8 cellular contexts compared by ENCODE assay signal in genomic region chr19:1401889-1402217, GRCh38. TPM values are rescaled to one million over a fixed set of nuclear protein-coding genes. Genes with fewer than 3 reads are reported as not detected.
DNase-seq lines count a peak whose midpoint lies in the region; ATAC-seq, FAIRE-seq and TF ChIP-seq lines count a peak whose summit lies in the region.

No MANE protein-coding gene starts in this region.

- SMC1A ChIA-PET in GM12878 (lab: Charles Lee; ENCODE audit: uncharacterized antibody, unreplicated experiment) = no interaction called here

- TF ChIP-seq EP300 in GM12878 (IDR thresholded peaks at IDR 0.05; ENCODE audit: borderline replicate concordance in 1 of 2, control insufficient read depth in 1 of 2, low read depth in 2 of 2, low read length in 2 of 2) = no peak

- no peak overlapping the region; the same call in 1 of the 2 replicates for H3K9ac ChIP-seq in GM12878 (ENCODE audit: control insufficient read depth, insufficient read depth, low read length)
- no peak overlapping the region for H3K9ac ChIP-seq in muscle layer of colon (ENCODE audit: low read length)

- H3K79me2 ChIP-seq in GM12878 (ENCODE audit: control insufficient read depth, insufficient read depth, low read length) = no peaks in the 10 kb centered on the region; the same call in 1 of the 2 replicates

- H4K20me1 ChIP-seq in GM12878 (ENCODE audit: control insufficient read depth, insufficient read depth) = no peaks in the 10 kb centered on the region

- no peaks in the 10 kb centered on the region for H3K36me3 Mint-ChIP-seq in stimulated activated naive CD8-positive, alpha-beta T cell treated with anti-CD3 and anti-CD28 coated beads, Interleukin-15, Interleukin-2, amounts not matched to agents 100 ng/mL and 50 ng/mL, for 24 hours (ENCODE audit: low read depth)

- intact Hi-C loops in GM12878 (cut with micrococcal nuclease; ENCODE audit: unreplicated experiment) = no loop called here

- ATAC-seq in stimulated activated naive CD8-positive, alpha-beta T cell treated with anti-CD3 and anti-CD28 coated beads, Interleukin-15, Interleukin-2, amounts not matched to agents 100 U/mL and 50 U/mL, for 24 hours = no peak
- no peak for ATAC-seq in GM12878

- peak overlapping the region; percentile 72 for H2AFZ ChIP-seq in GM12878 (ENCODE audit: control insufficient read depth, low read depth, low read length)

- RAD21 ChIA-PET in GM12878 (lab: Charles Lee; ENCODE audit: unreplicated experiment) = no interaction called here

- H3K4me3 ChIP-seq in GM12878 (peak overlapping the region; percentile 47; the same call in 1 of the 2 replicates), muscle layer of colon (ENCODE audit: low read depth in 1 of 2, low read length in 2 of 2) (peak overlapping the region; percentile 28 to 49)

- no peak for TF ChIP-seq RAD21 in GM12878 (IDR thresholded peaks at IDR 0.05; ENCODE audit: insufficient read depth, low read depth, low read length)

- no peak for DNase-seq in stimulated activated naive CD8-positive, alpha-beta T cell treated with anti-CD3 and anti-CD28 coated beads, Interleukin-15, Interleukin-2, amounts not matched to agents 100 U/mL and 50 U/mL, for 24 hours
- no peak for DNase-seq in GM12878 (ENCODE audit: low read depth, low spot score)
- no peak for DNase-seq in stimulated activated CD4-positive, alpha-beta T cell treated with anti-CD3 and anti-CD28 coated beads, Interleukin-15, amount 100 ng/mL, for 24 hours
- DNase-seq in NCI-H1930 (lab: John Stamatoyannopoulos, UW) = no peak
- no peak for DNase-seq in HTR-8/SVneo (ENCODE audit: insufficient read length, low spot score)
- DNase-seq in UCSD-AML1 (lab: John Stamatoyannopoulos, UW; ENCODE audit: unreplicated experiment) = no peak

- TF ChIP-seq CTCF in GM12878 (IDR thresholded peaks at IDR 0.05 in 2 of 3, conservative IDR thresholded peaks at IDR 0.05 in 1 of 3; ENCODE audit: control insufficient read depth in 2 of 3, extremely low read depth in 1 of 3, insufficient read depth in 1 of 3, low read depth in 3 of 3, low read length in 3 of 3) = no peak

- 34% methylated on average over 11 of the region's 11 CpGs for WGBS in GM12878 (ENCODE audit: insufficient coverage, insufficient replicate concordance, low lambda C conversion rate, missing lambda C conversion rate)

- in situ Hi-C loops in GM12878 (cut with MboI) = no loop called here

- H3K9me3 Mint-ChIP-seq in stimulated activated naive CD8-positive, alpha-beta T cell treated with anti-CD3 and anti-CD28 coated beads, Interleukin-15, Interleukin-2, amounts not matched to agents 100 ng/mL and 50 ng/mL, for 24 hours = no peaks in the 10 kb centered on the region

- TF ChIP-seq POLR2A in GM12878 (IDR thresholded peaks at IDR 0.05; ENCODE audit: low read depth, low read length) = no peak

- H3K4me1 ChIP-seq in GM12878 (ENCODE audit: control insufficient read depth, insufficient read depth, low read length) (peaks cover 4% of the 10 kb centered on the region), muscle layer of colon (ENCODE audit: insufficient read depth, low read length) (peaks cover 10% of the 10 kb centered on the region)

- H3K27me3 ChIP-seq in GM12878 (replicated peaks in 1 of 2; ENCODE audit: control insufficient read depth in 2 of 2, insufficient read depth in 2 of 2, low read length in 1 of 2) (peaks cover 1 to 5% of the 10 kb centered on the region in 2 experiments; a peak in 2 of 4 replicates), muscle layer of colon (ENCODE audit: control insufficient read depth in 1 of 2, insufficient read depth in 2 of 2, low read length in 2 of 2) (peaks cover 0 to 8% of the 10 kb centered on the region in 2 donors)

- FAIRE-seq in GM12878 (lab: Jason Lieb, UNC) (no peak), HTR-8/SVneo (lab: Jason Lieb, UNC) (no peak)

- H3K27me3 Mint-ChIP-seq in stimulated activated naive CD8-positive, alpha-beta T cell treated with anti-CD3 and anti-CD28 coated beads, Interleukin-15, Interleukin-2, amounts not matched to agents 100 ng/mL and 50 ng/mL, for 24 hours = peaks cover 3% of the 10 kb centered on the region

- H3K4me3 Mint-ChIP-seq in stimulated activated naive CD8-positive, alpha-beta T cell treated with anti-CD3 and anti-CD28 coated beads, Interleukin-15, Interleukin-2, amounts not matched to agents 100 ng/mL and 50 ng/mL, for 24 hours = peak overlapping the region; percentile 59

- BruUV-seq in GM12878 (replicated peaks; lab: Mats Ljungman, UMichigan) = no TSS peak

- peak overlapping the region; percentile 87; the same call in 1 of the 2 replicates for H3K4me2 ChIP-seq in GM12878 (ENCODE audit: control insufficient read depth, insufficient read depth)

- no peaks in the 10 kb centered on the region for H3K36me3 ChIP-seq in GM12878 (ENCODE audit: control insufficient read depth in 2 of 2, insufficient read depth in 2 of 2, low read length in 1 of 2)
- H3K36me3 ChIP-seq in muscle layer of colon (ENCODE audit: insufficient read depth, low read length) = no peaks in the 10 kb centered on the region

- CTCF ChIA-PET in GM12878 (lab: Yijun Ruan, JAX) = no interaction called here

- no peak overlapping the region for H3K27ac Mint-ChIP-seq in stimulated activated naive CD8-positive, alpha-beta T cell treated with anti-CD3 and anti-CD28 coated beads, Interleukin-15, Interleukin-2, amounts not matched to agents 100 ng/mL and 50 ng/mL, for 24 hours

- H3K4me1 Mint-ChIP-seq in stimulated activated naive CD8-positive, alpha-beta T cell treated with anti-CD3 and anti-CD28 coated beads, Interleukin-15, Interleukin-2, amounts not matched to agents 100 ng/mL and 50 ng/mL, for 24 hours (ENCODE audit: low read depth) = peaks cover 11% of the 10 kb centered on the region

- no peak overlapping the region for H3K27ac ChIP-seq in GM12878 (ENCODE audit: control insufficient read depth, insufficient read depth)
- no peak overlapping the region for H3K27ac ChIP-seq in muscle layer of colon (ENCODE audit: low read depth, low read length)

- H3K9me3 ChIP-seq in GM12878 (replicated peaks; ENCODE audit: control insufficient read depth, insufficient read depth, low read length) (no peaks in the 10 kb centered on the region), muscle layer of colon (ENCODE audit: low read length) (no peaks in the 10 kb centered on the region)

- POLR2A ChIA-PET in GM12878 (lab: Charles Lee) = no interaction called here

RNA-seq across cellular contexts. Expression of gene GAMT, which starts 0.5 kb away (rescaled TPM):
- 6.5 and 6.7 TPM in 2 replicates for total RNA-seq in GM12878 (2013; cell fraction: nucleolus; rRNA removed)
- total RNA-seq in GM12878 (2014; rRNA removed) = 50.1 and 55.2 TPM in 2 replicates
- 22.5 and 24.9 TPM in 2 replicates for total RNA-seq in GM12878 (2014; rRNA removed; fragmentation: Illumina TruSeq; extraction: Trizol)
- total RNA-seq in GM12878 (2021) = 49.1 and 52.0 TPM in 2 replicates
- 9.2 TPM for polyA plus RNA-seq in GM12878 (2011; ENCODE audit: low read depth)
- 4.7 and 13.0 TPM in 2 replicates for polyA plus RNA-seq in GM12878 (2011; rRNA removed)
- polyA plus RNA-seq in GM12878 (2011; cell fraction: cytosol; rRNA removed) = 13.6 and 22.1 TPM in 2 replicates
- polyA plus RNA-seq in GM12878 (2011; cell fraction: nucleus; rRNA removed) = 11.4 and 12.7 TPM in 2 replicates
- 28.9 and 29.0 TPM in 2 replicates for polyA plus RNA-seq in GM12878 (2012)
- polyA plus RNA-seq in GM12878 (2014; fragmentation: Illumina TruSeq; extraction: Trizol) = 8.3 and 28.5 TPM in 2 replicates
- polyA plus RNA-seq in GM12878 (2014; fragmentation: Nextera tagmentation; extraction: Ambion mirVana) = 1 to 10 TPM; 1.6 to 5.6 TPM
- polyA plus RNA-seq in GM12878 (2014; rRNA removed) = 56.0 and 65.8 TPM in 2 replicates
- polyA plus RNA-seq in GM12878 (2016; fragmentation: Nextera tagmentation; extraction: Ambion mirVana) = 100 to 1,000 TPM; 122 to 131 TPM
- 4.2 and 10.8 TPM in 2 replicates for polyA minus RNA-seq in GM12878 (2011; rRNA and poly(A)+ RNA removed)
- polyA minus RNA-seq in GM12878 (2011; cell fraction: cytosol; rRNA and poly(A)+ RNA removed) = 4.5 and 11.0 TPM in 2 replicates
- 2.1 and 5.4 TPM in 2 replicates for polyA minus RNA-seq in GM12878 (2011; cell fraction: nucleus; rRNA and poly(A)+ RNA removed)

RNA-seq across cellular contexts. Expression of gene DAZAP1, which starts 5.5 kb away (rescaled TPM):
- 111 and 128 TPM in 2 replicates for total RNA-seq in GM12878 (2013; cell fraction: nucleolus; rRNA removed)
- 122 and 127 TPM in 2 replicates for total RNA-seq in GM12878 (2014; rRNA removed)
- 82.5 and 93.4 TPM in 2 replicates for total RNA-seq in GM12878 (2014; rRNA removed; fragmentation: Illumina TruSeq; extraction: Trizol)
- total RNA-seq in GM12878 (2021) = 223 and 240 TPM in 2 replicates
- polyA plus RNA-seq in GM12878 (2011; ENCODE audit: low read depth) = 23.5 TPM
- polyA plus RNA-seq in GM12878 (2011; rRNA removed) = 110 and 123 TPM in 2 replicates
- 47.6 and 72.8 TPM in 2 replicates for polyA plus RNA-seq in GM12878 (2011; cell fraction: cytosol; rRNA removed)
- polyA plus RNA-seq in GM12878 (2011; cell fraction: nucleus; rRNA removed) = 106 and 159 TPM in 2 replicates
- polyA plus RNA-seq in GM12878 (2012) = 71.1 and 77.1 TPM in 2 replicates
- 69.0 and 91.2 TPM in 2 replicates for polyA plus RNA-seq in GM12878 (2014; fragmentation: Illumina TruSeq; extraction: Trizol)
- 10 to 100 TPM in 1 of 2 experiments, 1 to 10 TPM in 1; 9.9 to 27.7 TPM for polyA plus RNA-seq in GM12878 (2014; fragmentation: Nextera tagmentation; extraction: Ambion mirVana)
- polyA plus RNA-seq in GM12878 (2014; rRNA removed) = 164 and 194 TPM in 2 replicates
- 10 to 100 TPM; 16.9 to 17.9 TPM for polyA plus RNA-seq in GM12878 (2016; fragmentation: Nextera tagmentation; extraction: Ambion mirVana)
- 27.9 and 29.7 TPM in 2 replicates for polyA minus RNA-seq in GM12878 (2011; rRNA and poly(A)+ RNA removed)
- polyA minus RNA-seq in GM12878 (2011; cell fraction: cytosol; rRNA and poly(A)+ RNA removed) = 26.6 and 31.5 TPM in 2 replicates
- 17.4 and 38.3 TPM in 2 replicates for polyA minus RNA-seq in GM12878 (2011; cell fraction: nucleus; rRNA and poly(A)+ RNA removed)

RNA-seq across cellular contexts. Expression of gene NDUFS7, which starts 18.1 kb away (rescaled TPM):
- total RNA-seq in GM12878 (2013; cell fraction: nucleolus; rRNA removed) = 50.2 and 65.0 TPM in 2 replicates
- 107 and 143 TPM in 2 replicates for total RNA-seq in GM12878 (2014; rRNA removed)
- total RNA-seq in GM12878 (2014; rRNA removed; fragmentation: Illumina TruSeq; extraction: Trizol) = 18.5 and 24.1 TPM in 2 replicates
- total RNA-seq in GM12878 (2021) = 136 and 143 TPM in 2 replicates
- 16.9 TPM for polyA plus RNA-seq in GM12878 (2011; ENCODE audit: low read depth)
- 12.1 and 43.0 TPM in 2 replicates for polyA plus RNA-seq in GM12878 (2011; rRNA removed)
- 127 and 227 TPM in 2 replicates for polyA plus RNA-seq in GM12878 (2011; cell fraction: cytosol; rRNA removed)
- 125 and 151 TPM in 2 replicates for polyA plus RNA-seq in GM12878 (2011; cell fraction: nucleus; rRNA removed)
- polyA plus RNA-seq in GM12878 (2012) = 64.7 and 88.4 TPM in 2 replicates
- 1.5 and 5.1 TPM in 2 replicates for polyA plus RNA-seq in GM12878 (2014; fragmentation: Illumina TruSeq; extraction: Trizol)
- 10 to 100 TPM; 10.6 to 39.4 TPM for polyA plus RNA-seq in GM12878 (2014; fragmentation: Nextera tagmentation; extraction: Ambion mirVana)
- 166 and 177 TPM in 2 replicates for polyA plus RNA-seq in GM12878 (2014; rRNA removed)
- polyA plus RNA-seq in GM12878 (2016; fragmentation: Nextera tagmentation; extraction: Ambion mirVana) = 100 to 1,000 TPM; 261 to 282 TPM
- 38.5 and 54.8 TPM in 2 replicates for polyA minus RNA-seq in GM12878 (2011; rRNA and poly(A)+ RNA removed)
- polyA minus RNA-seq in GM12878 (2011; cell fraction: cytosol; rRNA and poly(A)+ RNA removed) = 65.2 and 74.7 TPM in 2 replicates
- polyA minus RNA-seq in GM12878 (2011; cell fraction: nucleus; rRNA and poly(A)+ RNA removed) = 16.3 and 29.0 TPM in 2 replicates

RNA-seq across cellular contexts. Expression of gene RPS15, which starts 36.3 kb away (rescaled TPM):
- 239 and 289 TPM in 2 replicates for total RNA-seq in GM12878 (2013; cell fraction: nucleolus; rRNA removed)
- total RNA-seq in GM12878 (2014; rRNA removed) (1,524 and 1,715 TPM in 2 replicates), GM12878 (2014; rRNA removed; fragmentation: Illumina TruSeq; extraction: Trizol) (972 and 1,030 TPM in 2 replicates), GM12878 (2021) (2,219 and 2,315 TPM in 2 replicates)
- polyA plus RNA-seq in GM12878 (2011; ENCODE audit: low read depth) = 7,786 TPM
- polyA plus RNA-seq in GM12878 (2011; rRNA removed) (524 and 1,111 TPM in 2 replicates), GM12878 (2014; fragmentation: Illumina TruSeq; extraction: Trizol) (209 and 786 TPM in 2 replicates), GM12878 (2014; fragmentation: Nextera tagmentation; extraction: Ambion mirVana) (100 to 1,000 TPM; 559 to 717 TPM), GM12878 (2014; rRNA removed) (3,158 and 3,344 TPM in 2 replicates), GM12878 (2016; fragmentation: Nextera tagmentation; extraction: Ambion mirVana) (1,000 to 10,000 TPM; 1,763 to 1,909 TPM)
- 3,186 and 3,536 TPM in 2 replicates for polyA plus RNA-seq in GM12878 (2011; cell fraction: cytosol; rRNA removed)
- polyA plus RNA-seq in GM12878 (2011; cell fraction: nucleus; rRNA removed) = 1,362 and 1,364 TPM in 2 replicates
- polyA plus RNA-seq in GM12878 (2012) = 3,088 and 3,408 TPM in 2 replicates
- polyA minus RNA-seq in GM12878 (2011; rRNA and poly(A)+ RNA removed) = 256 and 857 TPM in 2 replicates
- 796 and 851 TPM in 2 replicates for polyA minus RNA-seq in GM12878 (2011; cell fraction: cytosol; rRNA and poly(A)+ RNA removed)
- 184 and 257 TPM in 2 replicates for polyA minus RNA-seq in GM12878 (2011; cell fraction: nucleus; rRNA and poly(A)+ RNA removed)

RNA-seq across cellular contexts. Expression of gene APC2, which starts 48.1 kb away (rescaled TPM):
- 0.34 and 0.46 TPM in 2 replicates for total RNA-seq in GM12878 (2013; cell fraction: nucleolus; rRNA removed)
- total RNA-seq in GM12878 (2014; rRNA removed) (under 0.01 and 0.11 TPM in 2 replicates), GM12878 (2014; rRNA removed; fragmentation: Illumina TruSeq; extraction: Trizol) (0.05 TPM in 1 of 2 replicates, not detected in the other), GM12878 (2021) (0.08 and 0.26 TPM in 2 replicates)
- 0.31 TPM for polyA plus RNA-seq in GM12878 (2011; ENCODE audit: low read depth)
- polyA plus RNA-seq in GM12878 (2011; rRNA removed) (not detected in 2 replicates), GM12878 (2014; fragmentation: Illumina TruSeq; extraction: Trizol) (not detected in 2 replicates), GM12878 (2014; fragmentation: Nextera tagmentation; extraction: Ambion mirVana) (under 1 TPM in 1 of 2 experiments, not detected in 1; 0.02 TPM), GM12878 (2014; rRNA removed) (0.16 and 0.73 TPM in 2 replicates), GM12878 (2016; fragmentation: Nextera tagmentation; extraction: Ambion mirVana) (under 1 TPM in 1 of 2 experiments, not detected in 1; 0.04 TPM)
- polyA plus RNA-seq in GM12878 (2011; cell fraction: cytosol; rRNA removed) = 0.03 TPM in 1 of 2 replicates, not detected in the other
- 0.18 and 0.38 TPM in 2 replicates for polyA plus RNA-seq in GM12878 (2011; cell fraction: nucleus; rRNA removed)
- 0.27 and 0.43 TPM in 2 replicates for polyA plus RNA-seq in GM12878 (2012)
- polyA minus RNA-seq in GM12878 (2011; rRNA and poly(A)+ RNA removed) = 0.05 TPM in 1 of 2 replicates, not detected in the other
- not detected in 2 replicates for polyA minus RNA-seq in GM12878 (2011; cell fraction: cytosol; rRNA and poly(A)+ RNA removed)
- polyA minus RNA-seq in GM12878 (2011; cell fraction: nucleus; rRNA and poly(A)+ RNA removed) = 0.12 and 0.38 TPM in 2 replicates
